ENCODE assay signal across 1 cellular context in the genomic region with DNA sequence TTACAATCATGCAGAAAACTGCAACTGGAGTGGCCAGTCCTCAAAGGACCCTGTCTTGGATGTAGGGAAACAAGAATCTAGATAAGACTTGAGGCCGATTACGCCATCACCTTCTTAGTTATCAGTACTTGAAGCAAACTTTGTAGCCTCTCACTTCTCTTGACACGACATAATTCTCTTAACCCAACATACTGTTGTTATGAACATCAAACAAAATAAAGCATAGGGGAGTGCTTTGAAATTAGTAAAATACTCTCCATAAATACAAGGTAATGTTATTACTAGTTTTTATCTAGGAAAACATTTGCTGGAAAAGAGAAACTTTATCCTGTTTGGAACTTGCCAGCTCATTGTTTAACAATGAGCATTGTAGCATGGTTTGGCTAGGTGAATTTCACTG.
TF ChIP-seq lines count a peak whose summit lies in the region.

No MANE protein-coding gene starts in this region.

TF ChIP-seq in endothelial cell of umbilical vein, 7 proteins besides CTCF, POLR2A, EP300 and RAD21 (continued from another document):
- TF ChIP-seq, protein P1, sequence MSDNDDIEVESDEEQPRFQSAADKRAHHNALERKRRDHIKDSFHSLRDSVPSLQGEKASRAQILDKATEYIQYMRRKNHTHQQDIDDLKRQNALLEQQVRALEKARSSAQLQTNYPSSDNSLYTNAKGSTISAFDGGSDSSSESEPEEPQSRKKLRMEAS (IDR thresholded peaks at IDR 0.05; ENCODE audit: insufficient read depth, insufficient read length): no peak
